Comparison of ENCODE assay signal across 24 cellular contexts in the genomic region with DNA sequence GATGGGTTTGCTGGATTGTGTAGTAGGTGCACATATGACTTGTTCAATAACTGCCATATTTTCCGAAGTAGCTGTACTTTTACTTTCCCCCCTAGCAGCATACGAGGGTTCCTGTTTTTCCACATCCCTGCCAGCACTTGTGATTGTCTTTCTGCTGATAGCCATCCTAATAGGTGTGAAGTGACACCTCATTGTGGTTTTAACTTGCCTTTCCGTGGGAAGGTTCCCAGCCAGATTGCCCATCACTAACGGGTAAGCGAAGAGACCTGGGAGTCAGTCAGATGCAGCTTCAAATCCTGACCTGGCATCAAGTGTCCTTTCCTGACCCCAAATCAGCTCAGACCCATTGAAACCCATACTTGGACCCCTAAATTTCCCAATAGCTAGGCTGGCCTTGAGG. TPM values are rescaled to one million over a fixed set of nuclear protein-coding genes. Genes with fewer than 3 reads are reported as not detected.
A peak's percentile ranks its signal among the peaks of the same experiment; 100 is the strongest.
DNase-seq lines count a peak whose midpoint lies in the region; ATAC-seq and TF ChIP-seq lines count a peak whose summit lies in the region.
"Had no signal": no experiment of that assay in that cellular context is flagged by ENCODE, and none has a peak within 500 bp of the region (broad histone marks: within the 10 kb centered on the region; RNA-seq: fewer than 3 reads in every experiment).

No MANE protein-coding gene starts in this region.

- 0 out of 2 replicates have a peak, but pooled peaks cover 6% of the 10 kb centered on the region for H3K36me3 ChIP-seq in GM23248 (ENCODE audit: low read depth)
- H3K36me3 ChIP-seq: prostate gland had no signal

- H3K27ac ChIP-seq in GM23248 = no peak overlapping the region
- H3K27ac ChIP-seq: brain microvascular endothelial cell, prostate gland, upper lobe of left lung had no signal

- H2AFZ ChIP-seq in GM23248 = no peak overlapping the region

- peak overlapping the region; percentile 63 for H3K27ac Mint-ChIP-seq in activated CD4-positive, alpha-beta T cell treated with anti-CD3 and anti-CD28 coated beads for 36 hours
- peak overlapping the region; percentile 72 for H3K27ac Mint-ChIP-seq in activated naive CD8-positive, alpha-beta T cell treated with anti-CD3 and anti-CD28 coated beads, Interleukin-2, amount 50 U/mL, for 24 hours
- no peak overlapping the region for H3K27ac Mint-ChIP-seq in neural crest cell (ENCODE audit: unreplicated experiment)
- H3K27ac Mint-ChIP-seq: nephron had no signal

- no peak for ATAC-seq in activated CD4-positive, alpha-beta T cell treated with anti-CD3 and anti-CD28 coated beads for 36 hours
- ATAC-seq in activated naive CD8-positive, alpha-beta T cell treated with anti-CD3 and anti-CD28 coated beads, Interleukin-2, amount 50 U/mL, for 24 hours = no peak
- ATAC-seq in GM18870 (IDR thresholded peaks at IDR 0.05; ENCODE audit: unreplicated experiment) = no peak
- ATAC-seq: left cardiac atrium had no signal

- H3K36me3 Mint-ChIP-seq in activated CD4-positive, alpha-beta T cell treated with anti-CD3 and anti-CD28 coated beads for 36 hours (ENCODE audit: low read depth) = peaks cover 9% of the 10 kb centered on the region
- H3K36me3 Mint-ChIP-seq in activated naive CD8-positive, alpha-beta T cell treated with anti-CD3 and anti-CD28 coated beads, Interleukin-2, amount 50 U/mL, for 24 hours (ENCODE audit: low read depth) = peaks cover 13% of the 10 kb centered on the region
- H3K36me3 Mint-ChIP-seq in neural crest cell (ENCODE audit: low read depth) = no peaks in the 10 kb centered on the region

- H3K9me3 Mint-ChIP-seq in activated CD4-positive, alpha-beta T cell treated with anti-CD3 and anti-CD28 coated beads for 36 hours (ENCODE audit: low read depth) = no peaks in the 10 kb centered on the region
- H3K9me3 Mint-ChIP-seq in activated naive CD8-positive, alpha-beta T cell treated with anti-CD3 and anti-CD28 coated beads, Interleukin-2, amount 50 U/mL, for 24 hours = no peaks in the 10 kb centered on the region
- no peaks in the 10 kb centered on the region for H3K9me3 Mint-ChIP-seq in neural crest cell
- H3K9me3 Mint-ChIP-seq: activated CD4-positive, alpha-beta T cell treated with anti-CD3 and anti-CD28 coated beads, Interleukin-2, amount 10 ng/mL, durations not matched to agents 7 days and 5 days; nephron had no signal

- H3K79me2 ChIP-seq in GM23248 (ENCODE audit: insufficient read depth) = peaks cover 89% of the 10 kb centered on the region

- no peaks in the 10 kb centered on the region for H3K9me2 ChIP-seq in GM23248 (ENCODE audit: insufficient read depth)

- H3K4me3 Mint-ChIP-seq in activated CD4-positive, alpha-beta T cell treated with anti-CD3 and anti-CD28 coated beads for 36 hours = no peak overlapping the region
- no peak overlapping the region for H3K4me3 Mint-ChIP-seq in activated naive CD8-positive, alpha-beta T cell treated with anti-CD3 and anti-CD28 coated beads, Interleukin-2, amount 50 U/mL, for 24 hours
- peak overlapping the region; percentile 58 for H3K4me3 Mint-ChIP-seq in neural crest cell
- H3K4me3 Mint-ChIP-seq: activated CD4-positive, alpha-beta T cell treated with anti-CD3 and anti-CD28 coated beads, Interleukin-2, amount 10 ng/mL, durations not matched to agents 7 days and 5 days had no signal

- H4K20me1 ChIP-seq in GM23248 (ENCODE audit: insufficient read depth) = no peaks in the 10 kb centered on the region; the same call in 1 of the 2 replicates

- H3K4me1 Mint-ChIP-seq in activated CD4-positive, alpha-beta T cell treated with anti-CD3 and anti-CD28 coated beads for 36 hours = peaks cover 38% of the 10 kb centered on the region
- peaks cover 48% of the 10 kb centered on the region for H3K4me1 Mint-ChIP-seq in activated naive CD8-positive, alpha-beta T cell treated with anti-CD3 and anti-CD28 coated beads, Interleukin-2, amount 50 U/mL, for 24 hours
- H3K4me1 Mint-ChIP-seq in neural crest cell = peaks cover 27% of the 10 kb centered on the region

- POLR2A ChIA-PET in activated CD4-positive, alpha-beta T cell treated with anti-CD3 and anti-CD28 coated beads for 36 hours (lab: Charles Lee) = no interaction called here

- no peaks in the 10 kb centered on the region for H3K9me3 ChIP-seq in GM23248 (ENCODE audit: low read depth)
- H3K9me3 ChIP-seq: prostate gland, upper lobe of left lung had no signal

- WGBS in GM23248 (ENCODE audit: low coverage in 1 of 2, low lambda C conversion rate in 2 of 2, missing lambda C conversion rate in 2 of 2), 2 experiments = 55 to 56% methylated on average over 5 of the region's 5 CpGs

- no peaks in the 10 kb centered on the region for H3K27me3 ChIP-seq in GM23248 (replicated peaks; ENCODE audit: insufficient read depth)
- H3K27me3 ChIP-seq: brain microvascular endothelial cell, upper lobe of left lung had no signal

- in situ Hi-C loops in GM23248 (cut with MboI) = no loop called here

- H3F3A ChIP-seq in GM23248 (ENCODE audit: insufficient read depth) = peaks cover 10% of the 10 kb centered on the region

- DNase-seq in activated CD4-positive, alpha-beta T cell treated with anti-CD3 and anti-CD28 coated beads for 36 hours = no peak
- DNase-seq in activated CD4-positive, alpha-beta T cell treated with anti-CD3 and anti-CD28 coated beads for 48 hours = no peak
- DNase-seq in GM23248 (no peak), neural crest cell (ENCODE audit: low read depth, low spot score) (no peak), pons (ENCODE audit: low spot score) (no peak)
- DNase-seq in activated naive CD8-positive, alpha-beta T cell treated with anti-CD3 and anti-CD28 coated beads, Interleukin-2, amount 50 U/mL, for 24 hours = no peak
- DNase-seq in activated CD4-positive, CD25-positive, alpha-beta regulatory T cell treated with anti-CD3 and anti-CD28 coated beads, Interleukin-2, amount 50 U/mL, for 72 hours = no peak
- DNase-seq: 8988T; activated CD4-positive, alpha-beta T cell treated with anti-CD3 and anti-CD28 coated beads, Interleukin-2, amount 10 ng/mL, durations not matched to agents 7 days and 5 days; activated CD8-positive, alpha-beta memory T cell treated with anti-CD3 and anti-CD28 coated beads, Interleukin-2, amount 50 U/mL, for 48 hours; AML-193; brain microvascular endothelial cell; left cardiac atrium; NCI-H1417 treated with DMSO at 0.1 percent for 48 hours; NCI-H524; stimulated activated CD4-positive, alpha-beta T cell treated with anti-CD3 and anti-CD28 coated beads, Interleukin-2, amount 100 ng/mL, for 24 hours; SW 1271; upper lobe of left lung had no signal

- intact Hi-C loops in activated CD4-positive, alpha-beta T cell treated with anti-CD3 and anti-CD28 coated beads for 36 hours (cut with DNase I, micrococcal nuclease) = loop anchor here in 1 of 2 experiments (5.0 kb wide), 1 partner anchor 928 kb away; the partner anchor contains the start of gene IRF2BP1

- TF ChIP-seq CTCF in neural crest cell (conservative IDR thresholded peaks at IDR 0.05) = no peak

- H3K4me2 ChIP-seq in GM23248 (ENCODE audit: unreplicated experiment) = no peak overlapping the region

- no peaks in the 10 kb centered on the region for H3K27me3 Mint-ChIP-seq in activated CD4-positive, alpha-beta T cell treated with anti-CD3 and anti-CD28 coated beads for 36 hours
- H3K27me3 Mint-ChIP-seq in activated naive CD8-positive, alpha-beta T cell treated with anti-CD3 and anti-CD28 coated beads, Interleukin-2, amount 50 U/mL, for 24 hours = no peaks in the 10 kb centered on the region
- H3K27me3 Mint-ChIP-seq in neural crest cell (ENCODE audit: low read depth) = peaks cover 2% of the 10 kb centered on the region
- H3K27me3 Mint-ChIP-seq: activated CD4-positive, alpha-beta T cell treated with anti-CD3 and anti-CD28 coated beads, Interleukin-2, amount 10 ng/mL, durations not matched to agents 7 days and 5 days had no signal

- peaks cover 18% of the 10 kb centered on the region for H3K4me1 ChIP-seq in GM23248 (ENCODE audit: insufficient read depth)

- peak overlapping the region; percentile 23; the same call in 1 of the 2 replicates for H3K9ac ChIP-seq in GM23248

- H3K4me3 ChIP-seq in GM23248 = no peak overlapping the region
- H3K4me3 ChIP-seq: prostate gland, upper lobe of left lung had no signal

- CTCF ChIA-PET in activated CD4-positive, alpha-beta T cell treated with anti-CD3 and anti-CD28 coated beads for 36 hours (lab: Charles Lee) = interaction anchor here (0.5 to 1.4 kb wide), 3 partner anchors 7 to 378 kb away, joined by 4 to 5 read pairs (median 4); no protein-coding TSS in a partner anchor

RNA-seq across cellular contexts. Expression of gene CLPTM1, which starts 4.5 kb away (rescaled TPM):
- 10 to 100 TPM; 41.6 to 44.1 TPM for total RNA-seq in activated CD4-positive, alpha-beta T cell treated with anti-CD3 and anti-CD28 coated beads for 36 hours
- total RNA-seq in GM23248 (2014; rRNA removed; shearing (Covaris generic)) = 40.5 and 42.5 TPM in 2 replicates
- polyA plus RNA-seq in GM23248 (2016; fragmentation: Nextera tagmentation; extraction: Ambion mirVana) = 103 and 109 TPM in 2 replicates
- 89.9 and 93.2 TPM in 2 replicates for total RNA-seq in neural crest cell

RNA-seq across cellular contexts. Expression of gene APOC2, which starts 13.8 kb away (rescaled TPM):
- not detected for total RNA-seq in activated CD4-positive, alpha-beta T cell treated with anti-CD3 and anti-CD28 coated beads for 36 hours
- not detected in 2 replicates for total RNA-seq in GM23248 (2014; rRNA removed; shearing (Covaris generic))
- not detected in 2 replicates for polyA plus RNA-seq in GM23248 (2016; fragmentation: Nextera tagmentation; extraction: Ambion mirVana)
- not detected in 2 replicates for total RNA-seq in neural crest cell
- total RNA-seq: activated CD4-positive, alpha-beta T cell treated with anti-CD3 and anti-CD28 coated beads, Interleukin-2, amount 10 ng/mL, durations not matched to agents 7 days and 5 days; fibroblast of lung; left cardiac atrium; M059J; prostate gland had no signal
- polyA plus RNA-seq: fibroblast of lung had no signal

RNA-seq across cellular contexts. Expression of gene APOC4, which starts 17.7 kb away (rescaled TPM):
- total RNA-seq in activated CD4-positive, alpha-beta T cell treated with anti-CD3 and anti-CD28 coated beads for 36 hours = not detected
- total RNA-seq in GM23248 (2014; rRNA removed; shearing (Covaris generic)) = not detected in 2 replicates
- polyA plus RNA-seq in GM23248 (2016; fragmentation: Nextera tagmentation; extraction: Ambion mirVana) = not detected in 2 replicates
- not detected in 2 replicates for total RNA-seq in neural crest cell
- total RNA-seq: activated CD4-positive, alpha-beta T cell treated with anti-CD3 and anti-CD28 coated beads, Interleukin-2, amount 10 ng/mL, durations not matched to agents 7 days and 5 days; fibroblast of lung; left cardiac atrium; M059J; mesenteric fat pad; prostate gland had no signal
- polyA plus RNA-seq: fibroblast of lung had no signal

RNA-seq across cellular contexts. Expression of gene RELB, which starts 41.6 kb away (rescaled TPM):
- 10 to 100 TPM; 43.8 to 51.2 TPM for total RNA-seq in activated CD4-positive, alpha-beta T cell treated with anti-CD3 and anti-CD28 coated beads for 36 hours
- total RNA-seq in GM23248 (2014; rRNA removed; shearing (Covaris generic)) = 9.7 and 12.5 TPM in 2 replicates
- polyA plus RNA-seq in GM23248 (2016; fragmentation: Nextera tagmentation; extraction: Ambion mirVana) = 7.6 and 10.0 TPM in 2 replicates
- total RNA-seq in neural crest cell = 2.9 and 3.1 TPM in 2 replicates

RNA-seq across cellular contexts. Expression of gene APOC1, which starts 45.3 kb away (rescaled TPM):
- 1 to 10 TPM; 2.8 to 2.9 TPM for total RNA-seq in activated CD4-positive, alpha-beta T cell treated with anti-CD3 and anti-CD28 coated beads for 36 hours
- not detected in 2 replicates for total RNA-seq in GM23248 (2014; rRNA removed; shearing (Covaris generic))
- polyA plus RNA-seq in GM23248 (2016; fragmentation: Nextera tagmentation; extraction: Ambion mirVana) = 0.49 TPM in 1 of 2 replicates, not detected in the other
- 24.9 and 25.4 TPM in 2 replicates for total RNA-seq in neural crest cell
- total RNA-seq: activated CD4-positive, alpha-beta T cell treated with anti-CD3 and anti-CD28 coated beads, Interleukin-2, amount 10 ng/mL, durations not matched to agents 7 days and 5 days had no signal
